Comparison of ENCODE assay signal across 1 cellular context in genomic region chr10:75925999-75926398, GRCh38.
TF ChIP-seq lines count a peak whose summit lies in the region.

No MANE protein-coding gene starts in this region.

TF ChIP-seq in neural cell, 6 proteins besides CTCF, POLR2A, EP300 and RAD21 (continued from another document):
- TF ChIP-seq, protein P1, sequence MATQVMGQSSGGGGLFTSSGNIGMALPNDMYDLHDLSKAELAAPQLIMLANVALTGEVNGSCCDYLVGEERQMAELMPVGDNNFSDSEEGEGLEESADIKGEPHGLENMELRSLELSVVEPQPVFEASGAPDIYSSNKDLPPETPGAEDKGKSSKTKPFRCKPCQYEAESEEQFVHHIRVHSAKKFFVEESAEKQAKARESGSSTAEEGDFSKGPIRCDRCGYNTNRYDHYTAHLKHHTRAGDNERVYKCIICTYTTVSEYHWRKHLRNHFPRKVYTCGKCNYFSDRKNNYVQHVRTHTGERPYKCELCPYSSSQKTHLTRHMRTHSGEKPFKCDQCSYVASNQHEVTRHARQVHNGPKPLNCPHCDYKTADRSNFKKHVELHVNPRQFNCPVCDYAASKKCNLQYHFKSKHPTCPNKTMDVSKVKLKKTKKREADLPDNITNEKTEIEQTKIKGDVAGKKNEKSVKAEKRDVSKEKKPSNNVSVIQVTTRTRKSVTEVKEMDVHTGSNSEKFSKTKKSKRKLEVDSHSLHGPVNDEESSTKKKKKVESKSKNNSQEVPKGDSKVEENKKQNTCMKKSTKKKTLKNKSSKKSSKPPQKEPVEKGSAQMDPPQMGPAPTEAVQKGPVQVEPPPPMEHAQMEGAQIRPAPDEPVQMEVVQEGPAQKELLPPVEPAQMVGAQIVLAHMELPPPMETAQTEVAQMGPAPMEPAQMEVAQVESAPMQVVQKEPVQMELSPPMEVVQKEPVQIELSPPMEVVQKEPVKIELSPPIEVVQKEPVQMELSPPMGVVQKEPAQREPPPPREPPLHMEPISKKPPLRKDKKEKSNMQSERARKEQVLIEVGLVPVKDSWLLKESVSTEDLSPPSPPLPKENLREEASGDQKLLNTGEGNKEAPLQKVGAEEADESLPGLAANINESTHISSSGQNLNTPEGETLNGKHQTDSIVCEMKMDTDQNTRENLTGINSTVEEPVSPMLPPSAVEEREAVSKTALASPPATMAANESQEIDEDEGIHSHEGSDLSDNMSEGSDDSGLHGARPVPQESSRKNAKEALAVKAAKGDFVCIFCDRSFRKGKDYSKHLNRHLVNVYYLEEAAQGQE (IDR thresholded peaks at IDR 0.05; ENCODE audit: borderline replicate concordance) = no peak
- TF ChIP-seq EZH2 (IDR thresholded peaks at IDR 0.05; ENCODE audit: borderline replicate concordance, insufficient read depth, low read length, poor library complexity, severe bottlenecking) = no peak
